In the genomic region with DNA sequence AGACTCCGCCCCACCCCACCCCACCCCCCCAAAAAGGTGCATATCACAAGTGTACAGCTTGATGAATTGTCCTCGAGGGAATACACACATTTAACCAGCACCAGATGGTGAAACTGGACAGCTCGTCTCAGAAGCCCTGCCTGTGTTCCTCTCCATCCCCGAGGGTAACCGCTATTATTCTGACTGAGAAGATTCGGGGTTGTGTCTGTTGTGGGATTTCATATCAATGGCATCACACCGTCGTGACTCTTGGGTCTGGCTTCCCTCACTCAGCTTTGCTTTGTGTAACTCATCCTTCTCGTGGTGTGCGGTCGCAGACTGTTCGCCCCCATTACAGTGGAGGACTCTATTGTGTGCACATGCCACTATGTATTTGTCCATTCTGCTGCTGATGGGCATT, we compare ENCODE assay signal across 1 cellular context.
TF ChIP-seq lines count a peak whose summit lies in the region.

No MANE protein-coding gene starts in this region.

TF ChIP-seq in HCT116, 20 proteins besides CTCF, POLR2A, EP300 and RAD21 (continued from another document):
- TF ChIP-seq, protein P1, sequence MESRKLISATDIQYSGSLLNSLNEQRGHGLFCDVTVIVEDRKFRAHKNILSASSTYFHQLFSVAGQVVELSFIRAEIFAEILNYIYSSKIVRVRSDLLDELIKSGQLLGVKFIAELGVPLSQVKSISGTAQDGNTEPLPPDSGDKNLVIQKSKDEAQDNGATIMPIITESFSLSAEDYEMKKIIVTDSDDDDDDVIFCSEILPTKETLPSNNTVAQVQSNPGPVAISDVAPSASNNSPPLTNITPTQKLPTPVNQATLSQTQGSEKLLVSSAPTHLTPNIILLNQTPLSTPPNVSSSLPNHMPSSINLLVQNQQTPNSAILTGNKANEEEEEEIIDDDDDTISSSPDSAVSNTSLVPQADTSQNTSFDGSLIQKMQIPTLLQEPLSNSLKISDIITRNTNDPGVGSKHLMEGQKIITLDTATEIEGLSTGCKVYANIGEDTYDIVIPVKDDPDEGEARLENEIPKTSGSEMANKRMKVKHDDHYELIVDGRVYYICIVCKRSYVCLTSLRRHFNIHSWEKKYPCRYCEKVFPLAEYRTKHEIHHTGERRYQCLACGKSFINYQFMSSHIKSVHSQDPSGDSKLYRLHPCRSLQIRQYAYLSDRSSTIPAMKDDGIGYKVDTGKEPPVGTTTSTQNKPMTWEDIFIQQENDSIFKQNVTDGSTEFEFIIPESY (IDR thresholded peaks at IDR 0.05; ENCODE audit: extremely low read depth, insufficient replicate concordance, low read length), result no peak
- no peak for TF ChIP-seq POLR2AphosphoS5 (IDR thresholded peaks at IDR 0.05; ENCODE audit: low read depth, low read length)
- no peak for TF ChIP-seq EZH2 (IDR thresholded peaks at IDR 0.05)
- TF ChIP-seq YY1 (IDR thresholded peaks at IDR 0.05; ENCODE audit: extremely low read depth, insufficient replicate concordance, low read depth, low read length), result no peak
- no peak for TF ChIP-seq EGR1 (IDR thresholded peaks at IDR 0.05; ENCODE audit: low read depth)
- TF ChIP-seq JUND (IDR thresholded peaks at IDR 0.05), result no peak
- no peak for TF ChIP-seq ELF1 (IDR thresholded peaks at IDR 0.05; ENCODE audit: borderline replicate concordance, low read depth)
- no peak for TF ChIP-seq TCF7L2 (IDR thresholded peaks at IDR 0.05; ENCODE audit: borderline replicate concordance, extremely low read depth, insufficient read depth, insufficient read length)
- TF ChIP-seq, protein P2, sequence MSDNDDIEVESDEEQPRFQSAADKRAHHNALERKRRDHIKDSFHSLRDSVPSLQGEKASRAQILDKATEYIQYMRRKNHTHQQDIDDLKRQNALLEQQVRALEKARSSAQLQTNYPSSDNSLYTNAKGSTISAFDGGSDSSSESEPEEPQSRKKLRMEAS (IDR thresholded peaks at IDR 0.05), result no peak
